ENCODE assay signal across 8 cellular contexts in genomic region chr11:60985991-60986915, GRCh38. TPM values are rescaled to one million over a fixed set of nuclear protein-coding genes. Genes with fewer than 3 reads are reported as not detected.
A peak's percentile ranks its signal among the peaks of the same experiment; 100 is the strongest.
DNase-seq lines count a peak whose midpoint lies in the region; ATAC-seq and TF ChIP-seq lines count a peak whose summit lies in the region.

No MANE protein-coding gene starts in this region.

- ATAC-seq in left ventricle myocardium superior (no peak), psoas muscle (no peak)

- no peaks in the 10 kb centered on the region for H3K27me3 Mint-ChIP-seq in activated naive CD4-positive, alpha-beta T cell treated with anti-CD3 and anti-CD28 coated beads, Interleukin-2, amount 50 U/mL, for 24 hours

- H3K4me3 Mint-ChIP-seq in activated naive CD4-positive, alpha-beta T cell treated with anti-CD3 and anti-CD28 coated beads, Interleukin-2, amount 50 U/mL, for 24 hours: peak overlapping the region; percentile 91

- in situ Hi-C loops in HAP-1 (cut with MboI; ENCODE audit: low sequenced_read_pairs): no loop called here

- peaks cover 34% of the 10 kb centered on the region for H3K36me3 Mint-ChIP-seq in activated naive CD4-positive, alpha-beta T cell treated with anti-CD3 and anti-CD28 coated beads, Interleukin-2, amount 50 U/mL, for 24 hours

- no peaks in the 10 kb centered on the region for H3K9me3 Mint-ChIP-seq in activated naive CD4-positive, alpha-beta T cell treated with anti-CD3 and anti-CD28 coated beads, Interleukin-2, amount 50 U/mL, for 24 hours

- H3K9me3 ChIP-seq in HAP-1: no peaks in the 10 kb centered on the region
- no peaks in the 10 kb centered on the region for H3K9me3 ChIP-seq in tibial artery
- no peaks in the 10 kb centered on the region for H3K9me3 ChIP-seq in psoas muscle

- H3K36me3 ChIP-seq in HAP-1 (replicated peaks) (no peaks in the 10 kb centered on the region), tibial artery (no peaks in the 10 kb centered on the region), psoas muscle (ENCODE audit: insufficient read depth in 1 of 2, low read depth in 1 of 2) (no peaks in the 10 kb centered on the region)

- intact Hi-C loops in tibial artery (cut with DNase I; ENCODE audit: low total_unique reads) (no loop called here), left ventricle myocardium superior (cut with micrococcal nuclease) (no loop called here), psoas muscle (cut with DNase I) (no loop called here)

- no peak overlapping the region for H3K4me3 ChIP-seq in HAP-1
- no peak overlapping the region for H3K4me3 ChIP-seq in tibial artery
- H3K4me3 ChIP-seq in psoas muscle: no peak overlapping the region

- H3K27ac Mint-ChIP-seq in activated naive CD4-positive, alpha-beta T cell treated with anti-CD3 and anti-CD28 coated beads, Interleukin-2, amount 50 U/mL, for 24 hours: peak overlapping the region; percentile 98

- H3K4me1 ChIP-seq in HAP-1 (no peaks in the 10 kb centered on the region), tibial artery (no peaks in the 10 kb centered on the region), psoas muscle (no peaks in the 10 kb centered on the region)

- WGBS in psoas muscle, 3 donors: 80 to 87% (median 81%) methylated on average over 17 of the region's 17 CpGs

- H3K27me3 ChIP-seq in HAP-1 (ENCODE audit: low read depth): peaks cover 21% of the 10 kb centered on the region
- H3K27me3 ChIP-seq in tibial artery: peaks cover 0 to 33% of the 10 kb centered on the region in 2 donors
- peaks cover 0 to 5% (median 1%) of the 10 kb centered on the region in 3 donors for H3K27me3 ChIP-seq in psoas muscle (ENCODE audit: insufficient read depth in 3 of 3, low read length in 2 of 3)

- DNase-seq in COLO829 (ENCODE audit: low spot score): peak; percentile 28
- DNase-seq in T-helper 1 cell: peak; percentile 83 to 91 (median 90)
- peak; percentile 78 to 84 for DNase-seq in stimulated activated CD4-positive, alpha-beta T cell treated with anti-CD3 and anti-CD28 coated beads, Interleukin-12 subunit alpha, Interleukin-12 subunit beta, amount 100 ng/mL, for 24 hours (ENCODE audit: low read depth in 2 of 2)
- no peak for DNase-seq in HAP-1 (ENCODE audit: low spot score in 2 of 2)
- DNase-seq in tibial artery: no peak
- DNase-seq in left ventricle myocardium superior: no peak
- DNase-seq in psoas muscle: no peak

- peaks cover 90% of the 10 kb centered on the region for H3K4me1 Mint-ChIP-seq in activated naive CD4-positive, alpha-beta T cell treated with anti-CD3 and anti-CD28 coated beads, Interleukin-2, amount 50 U/mL, for 24 hours

- TF ChIP-seq CTCF in tibial artery (IDR thresholded peaks at IDR 0.05): no peak
- no peak for TF ChIP-seq CTCF in psoas muscle (IDR thresholded peaks at IDR 0.05)

- H3K27ac ChIP-seq in tibial artery (no peak overlapping the region), psoas muscle (no peak overlapping the region)

RNA-seq across cellular contexts. Expression of gene CD6, which starts 14.8 kb away (rescaled TPM):
- total RNA-seq in left ventricle myocardium superior (0.20 TPM), psoas muscle (under 1 TPM; 0.43 to 0.74 (median 0.49) TPM)
- under 1 TPM; 0.05 to 0.34 (median 0.05) TPM for polyA plus RNA-seq in psoas muscle

RNA-seq across cellular contexts. Expression of gene SLC15A3, which starts 34.3 kb away (rescaled TPM):
- total RNA-seq in left ventricle myocardium superior (16.8 TPM), psoas muscle (10 to 100 TPM in 1 of 4 donors, 1 to 10 TPM in 3; 7.2 to 14.6 (median 8.6) TPM)
- 10 to 100 TPM in 1 of 3 donors, 1 to 10 TPM in 2; 7.8 to 10.3 (median 8.2) TPM for polyA plus RNA-seq in psoas muscle

Comparison
In these comparisons a context has a peak if more than half of its experiments do, and no peak if none do; other contexts are left out.
1. DNase-seq: peak in COLO829 (single experiment), T-helper 1 cell (5 of 5) and stimulated activated CD4-positive, alpha-beta T cell treated with anti-CD3 and anti-CD28 coated beads, Interleukin-12 subunit alpha, Interleukin-12 subunit beta, amount 100 ng/mL, for 24 hours (2 of 2); none in HAP-1 (0 of 2), tibial artery (0 of 2), left ventricle myocardium superior (single experiment) and psoas muscle (0 of 2).